In genomic region chr6:84568971-84569370, GRCh38 we compare ENCODE assay signal across 12 cellular contexts.
DNase-seq lines count a peak whose midpoint lies in the region; ATAC-seq, FAIRE-seq and TF ChIP-seq lines count a peak whose summit lies in the region.
"Had no signal": no experiment of that assay in that cellular context is flagged by ENCODE, and none has a peak within 500 bp of the region (broad histone marks: within the 10 kb centered on the region; RNA-seq: fewer than 3 reads in every experiment).

No MANE protein-coding gene starts in this region.

- H3K27me3 Mint-ChIP-seq in activated CD8-positive, alpha-beta memory T cell treated with anti-CD3 and anti-CD28 coated beads, Interleukin-2, amount 10 ng/mL, durations not matched to agents 7 days and 5 days: no peaks in the 10 kb centered on the region

- CTCF ChIA-PET in activated CD8-positive, alpha-beta memory T cell treated with anti-CD3 and anti-CD28 coated beads, Interleukin-2, amount 10 ng/mL, durations not matched to agents 7 days and 5 days (lab: Charles Lee): no interaction called here

- DNase-seq in D721Med (ENCODE audit: insufficient read length, low spot score): no peak
- DNase-seq in HuH-7 (ENCODE audit: low spot score): peak; percentile 36
- peak; percentile 60 for DNase-seq in adipocyte (ENCODE audit: low read depth)
- DNase-seq in left kidney (ENCODE audit: low read depth, low spot score): peak; percentile 36
- DNase-seq in occipital lobe (lab: John Stamatoyannopoulos, UW): no peak
- DNase-seq in caudate nucleus (lab: John Stamatoyannopoulos, UW): no peak
- no peak for DNase-seq in activated CD8-positive, alpha-beta memory T cell treated with anti-CD3 and anti-CD28 coated beads, Interleukin-2, amount 10 ng/mL, durations not matched to agents 7 days and 5 days
- DNase-seq in C1 segment of cervical spinal cord (lab: John Stamatoyannopoulos, UW): no peak
- DNase-seq: RPMI8226; small intestine; stimulated activated naive CD4-positive, alpha-beta T cell treated with Interleukin-2 at 50 U/mL for 16 hours had no signal

- no peaks in the 10 kb centered on the region for H3K27me3 ChIP-seq in adipocyte (replicated peaks; ENCODE audit: control insufficient read depth, insufficient read depth, low read length)

- H3K4me3 Mint-ChIP-seq in activated CD8-positive, alpha-beta memory T cell treated with anti-CD3 and anti-CD28 coated beads, Interleukin-2, amount 10 ng/mL, durations not matched to agents 7 days and 5 days: no peak overlapping the region

- peaks cover 12% of the 10 kb centered on the region for H3K4me1 ChIP-seq in adipocyte (ENCODE audit: control insufficient read depth, insufficient read depth, low read length)

- H3K36me3 ChIP-seq in adipocyte (ENCODE audit: control insufficient read depth, insufficient read depth, low read length, severe bottlenecking): no peaks in the 10 kb centered on the region

- H3K36me3 Mint-ChIP-seq in activated CD8-positive, alpha-beta memory T cell treated with anti-CD3 and anti-CD28 coated beads, Interleukin-2, amount 10 ng/mL, durations not matched to agents 7 days and 5 days: no peaks in the 10 kb centered on the region

- no peak for ATAC-seq in activated CD8-positive, alpha-beta memory T cell treated with anti-CD3 and anti-CD28 coated beads, Interleukin-2, amount 10 ng/mL, durations not matched to agents 7 days and 5 days

- no peak overlapping the region for H3K27ac Mint-ChIP-seq in activated CD8-positive, alpha-beta memory T cell treated with anti-CD3 and anti-CD28 coated beads, Interleukin-2, amount 10 ng/mL, durations not matched to agents 7 days and 5 days

- H3K27ac ChIP-seq in caudate nucleus (ENCODE audit: low read depth, low read length): no peak overlapping the region

- no peaks in the 10 kb centered on the region for H3K9me3 ChIP-seq in adipocyte (ENCODE audit: control insufficient read depth, low read length)

- FAIRE-seq in D721Med (lab: Jason Lieb, UNC): peak; percentile 56
- FAIRE-seq: colon, small intestine had no signal

- peaks cover 12% of the 10 kb centered on the region for H3K9me3 Mint-ChIP-seq in activated CD8-positive, alpha-beta memory T cell treated with anti-CD3 and anti-CD28 coated beads, Interleukin-2, amount 10 ng/mL, durations not matched to agents 7 days and 5 days (ENCODE audit: low read depth)

- H3K4me1 Mint-ChIP-seq in activated CD8-positive, alpha-beta memory T cell treated with anti-CD3 and anti-CD28 coated beads, Interleukin-2, amount 10 ng/mL, durations not matched to agents 7 days and 5 days: no peaks in the 10 kb centered on the region

- H3K4me3 ChIP-seq in adipocyte (ENCODE audit: low read length): no peak overlapping the region

- H3K9ac ChIP-seq in adipocyte (ENCODE audit: low read length): no peak overlapping the region

- peak; percentile 20 for TF ChIP-seq CTCF in D721Med (IDR thresholded peaks at IDR 0.05; ENCODE audit: insufficient read depth, missing control alignments)

Comparison
In these comparisons a context has a peak if more than half of its experiments do, and no peak if none do; other contexts are left out.
1. DNase-seq: peak in HuH-7 (single experiment), adipocyte (single experiment) and left kidney (single experiment); none in D721Med (single experiment), occipital lobe (single experiment), caudate nucleus (0 of 61), activated CD8-positive, alpha-beta memory T cell treated with anti-CD3 and anti-CD28 coated beads, Interleukin-2, amount 10 ng/mL, durations not matched to agents 7 days and 5 days (single experiment) and C1 segment of cervical spinal cord (0 of 14).